ENCODE assay signal across 25 cellular contexts in the genomic region with DNA sequence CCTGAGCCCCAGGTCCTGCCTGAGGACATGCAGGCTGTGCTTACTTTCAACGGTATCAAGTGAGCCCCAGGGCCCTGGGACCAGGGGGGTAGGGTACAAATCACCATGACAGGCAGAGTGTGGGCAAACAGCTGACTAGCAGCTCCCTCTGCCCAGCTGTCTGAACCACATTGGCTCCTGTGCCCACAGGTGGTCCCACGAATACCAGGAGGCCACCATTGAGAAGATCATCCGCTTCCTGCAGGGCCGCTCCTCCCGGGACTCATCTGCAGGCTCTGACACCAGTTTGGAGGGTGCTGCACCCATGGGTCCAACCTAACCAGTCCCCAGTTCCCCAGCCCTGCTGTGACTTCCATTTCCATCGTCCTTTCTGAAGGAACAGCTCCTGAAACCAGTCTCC. TPM values are rescaled to one million over a fixed set of nuclear protein-coding genes. Genes with fewer than 3 reads are reported as not detected.
"Had no signal": no experiment of that assay in that cellular context is flagged by ENCODE, and none has a peak within 500 bp of the region (broad histone marks: within the 10 kb centered on the region; RNA-seq: fewer than 3 reads in every experiment).

No MANE protein-coding gene starts in this region.

- H3K9me3 Mint-ChIP-seq: memory B cell; naive thymus-derived CD8-positive, alpha-beta T cell had no signal

- H3K27ac Mint-ChIP-seq: memory B cell had no signal

- H3K4me3 Mint-ChIP-seq: memory B cell; naive thymus-derived CD8-positive, alpha-beta T cell had no signal

- H3K4me3 ChIP-seq: dorsolateral prefrontal cortex, gastroesophageal sphincter, left ventricle myocardium inferior, lower lobe of right lung, stomach, thoracic aorta, transverse colon had no signal

- DNase-seq: cortex of kidney; effector CD8-positive, alpha-beta T cell; foreskin fibroblast; glutamatergic neuron; kidney; left cardiac atrium; left ventricle myocardium inferior; lower lobe of right lung; naive thymus-derived CD8-positive, alpha-beta T cell; posterior cingulate gyrus; small intestine; stimulated activated CD4-positive, alpha-beta T cell treated with anti-CD3 and anti-CD28 coated beads, Interleukin-12 subunit alpha, Interleukin-12 subunit beta, amount 100 ng/mL, for 4 hours; stimulated activated naive CD4-positive, alpha-beta T cell; stomach; substantia nigra; transverse colon had no signal

- H3K4me1 Mint-ChIP-seq: memory B cell had no signal

- H3K9me3 ChIP-seq: gastroesophageal sphincter, left ventricle myocardium inferior, lower lobe of right lung, stomach, thoracic aorta, transverse colon had no signal

- ATAC-seq: esophagus mucosa; gastroesophageal sphincter; naive thymus-derived CD8-positive, alpha-beta T cell had no signal

- H3K27me3 ChIP-seq: dorsolateral prefrontal cortex, gastroesophageal sphincter, stomach, transverse colon had no signal

- H3K27ac ChIP-seq: dorsolateral prefrontal cortex, gastroesophageal sphincter, left ventricle myocardium inferior, lower lobe of right lung, stomach, thoracic aorta, transverse colon had no signal

- H3K27me3 Mint-ChIP-seq: memory B cell; naive thymus-derived CD8-positive, alpha-beta T cell had no signal

- H3K4me1 ChIP-seq: gastroesophageal sphincter, lower lobe of right lung, transverse colon had no signal

RNA-seq across cellular contexts. Expression of gene VTN, which starts 25.9 kb away (rescaled TPM):
- total RNA-seq: transverse colon had no signal
- polyA plus RNA-seq: naive thymus-derived CD8-positive, alpha-beta T cell had no signal

RNA-seq across cellular contexts. Expression of gene SEBOX, which starts 31.0 kb away (rescaled TPM):
- total RNA-seq: dorsolateral prefrontal cortex; esophagus mucosa; gastroesophageal sphincter; kidney; left cardiac atrium; left ventricle myocardium inferior; lower lobe of right lung; naive thymus-derived CD8-positive, alpha-beta T cell; osteocyte; pulmonary artery endothelial cell; stomach; thoracic aorta; transverse colon; urinary bladder had no signal
- polyA plus RNA-seq: naive thymus-derived CD8-positive, alpha-beta T cell; neural cell; small intestine; stomach; urinary bladder had no signal
